ENCODE assay signal across 21 cellular contexts in genomic region chr10:75168275-75168674, GRCh38. TPM values are rescaled to one million over a fixed set of nuclear protein-coding genes. Genes with fewer than 3 reads are reported as not detected.
A peak's percentile ranks its signal among the peaks of the same experiment; 100 is the strongest.
DNase-seq lines count a peak whose midpoint lies in the region; ATAC-seq lines count a peak whose summit lies in the region.
"Had no signal": no experiment of that assay in that cellular context is flagged by ENCODE, and none has a peak within 500 bp of the region (broad histone marks: within the 10 kb centered on the region; RNA-seq: fewer than 3 reads in every experiment).

No MANE protein-coding gene starts in this region.

- intact Hi-C loops in activated CD4-positive, alpha-beta T cell treated with anti-CD3 and anti-CD28 coated beads, Interleukin-2, amount 10 ng/mL, durations not matched to agents 24 days and 14 days (cut with micrococcal nuclease): no loop called here

- no peaks in the 10 kb centered on the region for H3K27me3 Mint-ChIP-seq in activated CD4-positive, alpha-beta T cell treated with anti-CD3 and anti-CD28 coated beads, Interleukin-2, amount 10 ng/mL, durations not matched to agents 24 days and 14 days
- H3K27me3 Mint-ChIP-seq in stimulated activated naive CD8-positive, alpha-beta T cell treated with anti-CD3 and anti-CD28 coated beads, Interleukin-15, Interleukin-2, amounts not matched to agents 100 ng/mL and 50 ng/mL, for 24 hours: no peaks in the 10 kb centered on the region
- H3K27me3 Mint-ChIP-seq in effector memory CD8-positive, alpha-beta T cell: no peaks in the 10 kb centered on the region
- H3K27me3 Mint-ChIP-seq: dendritic cell treated with granulocyte-macrophage colony-stimulating factor and Interleukin-4, amounts not matched to agents 40 ng/mL and 50 ng/mL, for 4 days; memory B cell had no signal

- H3K4me1 Mint-ChIP-seq in activated CD4-positive, alpha-beta T cell treated with anti-CD3 and anti-CD28 coated beads, Interleukin-2, amount 10 ng/mL, durations not matched to agents 24 days and 14 days: peaks cover 26% of the 10 kb centered on the region
- H3K4me1 Mint-ChIP-seq in stimulated activated naive CD8-positive, alpha-beta T cell treated with anti-CD3 and anti-CD28 coated beads, Interleukin-15, Interleukin-2, amounts not matched to agents 100 ng/mL and 50 ng/mL, for 24 hours (ENCODE audit: low read depth): peaks cover 49% of the 10 kb centered on the region
- H3K4me1 Mint-ChIP-seq in effector memory CD8-positive, alpha-beta T cell (ENCODE audit: low read depth in 2 of 2): peaks cover 32 to 39% of the 10 kb centered on the region in 2 donors

- H3K36me3 Mint-ChIP-seq in activated CD4-positive, alpha-beta T cell treated with anti-CD3 and anti-CD28 coated beads, Interleukin-2, amount 10 ng/mL, durations not matched to agents 24 days and 14 days (ENCODE audit: low read depth): peaks cover 25% of the 10 kb centered on the region
- peaks cover 33% of the 10 kb centered on the region for H3K36me3 Mint-ChIP-seq in stimulated activated naive CD8-positive, alpha-beta T cell treated with anti-CD3 and anti-CD28 coated beads, Interleukin-15, Interleukin-2, amounts not matched to agents 100 ng/mL and 50 ng/mL, for 24 hours (ENCODE audit: low read depth)
- H3K36me3 Mint-ChIP-seq in effector memory CD8-positive, alpha-beta T cell (ENCODE audit: insufficient read depth): peaks cover 38% of the 10 kb centered on the region

- H3K4me3 Mint-ChIP-seq in activated CD4-positive, alpha-beta T cell treated with anti-CD3 and anti-CD28 coated beads, Interleukin-2, amount 10 ng/mL, durations not matched to agents 24 days and 14 days: no peak overlapping the region
- H3K4me3 Mint-ChIP-seq in stimulated activated naive CD8-positive, alpha-beta T cell treated with anti-CD3 and anti-CD28 coated beads, Interleukin-15, Interleukin-2, amounts not matched to agents 100 ng/mL and 50 ng/mL, for 24 hours: no peak overlapping the region
- H3K4me3 Mint-ChIP-seq in effector memory CD8-positive, alpha-beta T cell: peak overlapping the region; percentile 54
- H3K4me3 Mint-ChIP-seq: dendritic cell treated with granulocyte-macrophage colony-stimulating factor and Interleukin-4, amounts not matched to agents 40 ng/mL and 50 ng/mL, for 4 days; memory B cell had no signal

- DNase-seq in activated CD4-positive, alpha-beta T cell treated with anti-CD3 and anti-CD28 coated beads, Interleukin-2, amount 10 ng/mL, durations not matched to agents 24 days and 14 days: no peak
- DNase-seq in activated CD4-positive, alpha-beta T cell treated with anti-CD3 and anti-CD28 coated beads, Interleukin-2, amount 50 U/mL, for 1 hour: no peak
- DNase-seq in stimulated activated naive CD8-positive, alpha-beta T cell treated with anti-CD3 and anti-CD28 coated beads, Interleukin-15, Interleukin-2, amounts not matched to agents 100 U/mL and 50 U/mL, for 24 hours: no peak
- DNase-seq in effector memory CD8-positive, alpha-beta T cell: no peak
- DNase-seq in NCI-H446 (lab: John Stamatoyannopoulos, UW): no peak
- DNase-seq: activated CD4-positive, alpha-beta T cell treated with anti-CD3 and anti-CD28 coated beads, Interleukin-2, amount 50 U/mL, for 4 hours; activated gamma-delta T cell treated with Interleukin-2 at 50 U/mL for 16 hours; DMS153; esophagus squamous epithelium; foreskin melanocyte; IMR-90; NCI-H1694; stomach; T-helper 9 cell; tibial artery; WERI-Rb-1 had no signal

- no peak for ATAC-seq in stimulated activated naive CD8-positive, alpha-beta T cell treated with anti-CD3 and anti-CD28 coated beads, Interleukin-15, Interleukin-2, amounts not matched to agents 100 U/mL and 50 U/mL, for 24 hours
- no peak for ATAC-seq in effector memory CD8-positive, alpha-beta T cell (replicated peaks)
- ATAC-seq in HG03354 (IDR thresholded peaks at IDR 0.05; ENCODE audit: poor library complexity, severe bottlenecking, unreplicated experiment): no peak
- no peak for ATAC-seq in GM18511 (IDR thresholded peaks at IDR 0.05; ENCODE audit: unreplicated experiment)

- peak overlapping the region; percentile 23 for H3K27ac Mint-ChIP-seq in activated CD4-positive, alpha-beta T cell treated with anti-CD3 and anti-CD28 coated beads, Interleukin-2, amount 10 ng/mL, durations not matched to agents 24 days and 14 days
- H3K27ac Mint-ChIP-seq in stimulated activated naive CD8-positive, alpha-beta T cell treated with anti-CD3 and anti-CD28 coated beads, Interleukin-15, Interleukin-2, amounts not matched to agents 100 ng/mL and 50 ng/mL, for 24 hours: peak overlapping the region; percentile 76
- H3K27ac Mint-ChIP-seq in effector memory CD8-positive, alpha-beta T cell: peak overlapping the region; percentile 68 to 94
- H3K27ac Mint-ChIP-seq: dendritic cell treated with granulocyte-macrophage colony-stimulating factor and Interleukin-4, amounts not matched to agents 40 ng/mL and 50 ng/mL, for 4 days; memory B cell had no signal

- H3K9me3 Mint-ChIP-seq in activated CD4-positive, alpha-beta T cell treated with anti-CD3 and anti-CD28 coated beads, Interleukin-2, amount 10 ng/mL, durations not matched to agents 24 days and 14 days: no peaks in the 10 kb centered on the region
- H3K9me3 Mint-ChIP-seq in stimulated activated naive CD8-positive, alpha-beta T cell treated with anti-CD3 and anti-CD28 coated beads, Interleukin-15, Interleukin-2, amounts not matched to agents 100 ng/mL and 50 ng/mL, for 24 hours: no peaks in the 10 kb centered on the region
- no peaks in the 10 kb centered on the region for H3K9me3 Mint-ChIP-seq in effector memory CD8-positive, alpha-beta T cell
- H3K9me3 Mint-ChIP-seq: dendritic cell treated with granulocyte-macrophage colony-stimulating factor and Interleukin-4, amounts not matched to agents 40 ng/mL and 50 ng/mL, for 4 days; memory B cell had no signal

RNA-seq across cellular contexts. Expression of gene VDAC2, which starts 42.3 kb away (rescaled TPM):
- 245 and 249 TPM in 2 replicates for total RNA-seq in activated CD4-positive, alpha-beta T cell treated with anti-CD3 and anti-CD28 coated beads, Interleukin-2, amount 10 ng/mL, durations not matched to agents 24 days and 14 days

RNA-seq across cellular contexts. Expression of gene SAMD8, which starts 56.8 kb away (rescaled TPM):
- 17.7 and 17.9 TPM in 2 replicates for total RNA-seq in activated CD4-positive, alpha-beta T cell treated with anti-CD3 and anti-CD28 coated beads, Interleukin-2, amount 10 ng/mL, durations not matched to agents 24 days and 14 days

Comparison
In these comparisons a context has a peak if more than half of its experiments do, and no peak if none do; other contexts are left out.
1. H3K27ac Mint-ChIP-seq: peak in every context shown above with its lines; median percentile 81 in effector memory CD8-positive, alpha-beta T cell; 76 in stimulated activated naive CD8-positive, alpha-beta T cell treated with anti-CD3 and anti-CD28 coated beads, Interleukin-15, Interleukin-2, amounts not matched to agents 100 ng/mL and 50 ng/mL, for 24 hours; 23 in activated CD4-positive, alpha-beta T cell treated with anti-CD3 and anti-CD28 coated beads, Interleukin-2, amount 10 ng/mL, durations not matched to agents 24 days and 14 days.
2. H3K4me3 Mint-ChIP-seq: peak in effector memory CD8-positive, alpha-beta T cell (2 of 2); none in activated CD4-positive, alpha-beta T cell treated with anti-CD3 and anti-CD28 coated beads, Interleukin-2, amount 10 ng/mL, durations not matched to agents 24 days and 14 days (single experiment) and stimulated activated naive CD8-positive, alpha-beta T cell treated with anti-CD3 and anti-CD28 coated beads, Interleukin-15, Interleukin-2, amounts not matched to agents 100 ng/mL and 50 ng/mL, for 24 hours (single experiment).